In genomic region chr10:96587255-96588059, GRCh38 we compare ENCODE assay signal across 8 cellular contexts. TPM values are rescaled to one million over a fixed set of nuclear protein-coding genes. Genes with fewer than 3 reads are reported as not detected.
A peak's percentile ranks its signal among the peaks of the same experiment; 100 is the strongest.
DNase-seq lines count a peak whose midpoint lies in the region; ATAC-seq and TF ChIP-seq lines count a peak whose summit lies in the region.

No MANE protein-coding gene starts in this region.

- peaks cover 0 to 2% (median 0%) of the 10 kb centered on the region in 3 donors for H3K27me3 Mint-ChIP-seq in CD14-positive monocyte (ENCODE audit: low read depth in 3 of 3)
- peaks cover 2% of the 10 kb centered on the region for H3K27me3 Mint-ChIP-seq in GM23338 (ENCODE audit: insufficient read depth, low read depth, poor library complexity)

- peak overlapping the region; percentile 96 for H3K4me2 ChIP-seq in GM23338

- H3K9me3 Mint-ChIP-seq in CD14-positive monocyte (peaks cover 0 to 3% (median 0%) of the 10 kb centered on the region in 7 donors), GM23338 (no peaks in the 10 kb centered on the region)

- H3K27me3 ChIP-seq in GM23338 (ENCODE audit: insufficient read depth) (no peaks in the 10 kb centered on the region), left ventricle myocardium inferior (ENCODE audit: low read depth) (no peaks in the 10 kb centered on the region), sigmoid colon (no peaks in the 10 kb centered on the region)

- H3K79me2 ChIP-seq in GM23338 (replicated peaks; ENCODE audit: insufficient read depth), result peaks cover 39% of the 10 kb centered on the region

- peaks cover 33% of the 10 kb centered on the region for H3K4me1 Mint-ChIP-seq in CD14-positive monocyte
- H3K4me1 Mint-ChIP-seq in GM23338, result peaks cover 13% of the 10 kb centered on the region

- H3K9me3 ChIP-seq in left ventricle myocardium inferior (replicated peaks) (no peaks in the 10 kb centered on the region), sigmoid colon (no peaks in the 10 kb centered on the region)

- H4K20me1 ChIP-seq in GM23338 (replicated peaks; ENCODE audit: insufficient read depth), result peaks cover 19% of the 10 kb centered on the region

- no peak for TF ChIP-seq EP300 in sigmoid colon (IDR thresholded peaks at IDR 0.05)

- peak; percentile 27; the same call in 2 of the 3 replicates for ATAC-seq in GM23338
- no peak for ATAC-seq in HG03565 (IDR thresholded peaks at IDR 0.05; ENCODE audit: unreplicated experiment)

- WGBS in adipose tissue, 3 donors, result 1 to 3% (median 3%) methylated on average over 25 of the region's 25 CpGs
- 1 to 2% methylated on average over 25 of the region's 25 CpGs for WGBS in sigmoid colon, 2 donors

- H3F3A ChIP-seq in GM23338 (replicated peaks; ENCODE audit: low read depth), result peaks cover 4% of the 10 kb centered on the region; the same call in 1 of the 2 replicates

- H3K27ac ChIP-seq in GM23338 (ENCODE audit: low read depth) (peak overlapping the region; percentile 68), adipose tissue (ENCODE audit: low read depth, low read length) (peak overlapping the region; percentile 99), left ventricle myocardium inferior (replicated peaks) (peak overlapping the region; percentile 99), sigmoid colon (peak overlapping the region; percentile 96 to 99 (median 96))

- H3K4me1 ChIP-seq in GM23338 (ENCODE audit: insufficient read depth) (peaks cover 27% of the 10 kb centered on the region), left ventricle myocardium inferior (peaks cover 60% of the 10 kb centered on the region), sigmoid colon (peaks cover 0 to 49% (median 45%) of the 10 kb centered on the region in 4 donors)

- H3K36me3 ChIP-seq in GM23338 (ENCODE audit: insufficient read depth) (no peaks in the 10 kb centered on the region), left ventricle myocardium inferior (no peaks in the 10 kb centered on the region), sigmoid colon (no peaks in the 10 kb centered on the region)

- H3K4me3 ChIP-seq in GM23338 (peak overlapping the region; percentile 92), left ventricle myocardium inferior (peak overlapping the region; percentile 87), sigmoid colon (peak overlapping the region; percentile 41 to 95 (median 83))

- H2AFZ ChIP-seq in GM23338, result peak overlapping the region; percentile 39

- H3K36me3 Mint-ChIP-seq in CD14-positive monocyte (peaks cover 5 to 7% of the 10 kb centered on the region in 2 donors), GM23338 (ENCODE audit: low read depth) (peaks cover 3% of the 10 kb centered on the region; the same call in 1 of the 3 replicates)

- no peaks in the 10 kb centered on the region for H3K9me2 ChIP-seq in GM23338 (ENCODE audit: insufficient read depth)

- H3K27ac Mint-ChIP-seq in CD14-positive monocyte (no peak overlapping the region), GM23338 (peak overlapping the region; percentile 98; the same call in 1 of the 2 replicates)

- H3K4me3 Mint-ChIP-seq in CD14-positive monocyte, result no peak overlapping the region
- no peak overlapping the region for H3K4me3 Mint-ChIP-seq in GM23338

- intact Hi-C loops in CD14-positive monocyte (cut with micrococcal nuclease) (loop anchor here in 1 of 2 donors (10.0 kb wide), 2 partner anchors 127 to 213 kb away; no protein-coding TSS in a partner anchor), left ventricle myocardium inferior (cut with micrococcal nuclease) (no loop called here), sigmoid colon (cut with DNase I) (loop anchor here (1.0 to 10.0 kb wide), 3 partner anchors 31 to 246 kb away; no protein-coding TSS in a partner anchor)

- TF ChIP-seq CTCF in CD14-positive monocyte (IDR thresholded peaks at IDR 0.05) (no peak), GM23338 (conservative IDR thresholded peaks at IDR 0.05; ENCODE audit: low read depth in 2 of 2) (no peak), left ventricle myocardium inferior (IDR thresholded peaks at IDR 0.05; ENCODE audit: borderline replicate concordance) (no peak), sigmoid colon (IDR thresholded peaks at IDR 0.05) (no peak)

- DNase-seq in CD14-positive monocyte (ENCODE audit: low spot score), result peak; percentile 55
- peak; percentile 76 for DNase-seq in GM23338 (ENCODE audit: low spot score)
- peak; percentile 33 for DNase-seq in NCI-H526 treated with DMSO at 0.1 percent for 48 hours (lab: John Stamatoyannopoulos, UW)
- no peak for DNase-seq in left ventricle myocardium inferior
- DNase-seq in sigmoid colon, result peak; percentile 91
- no peak for DNase-seq in activated effector memory CD4-positive, alpha-beta T cell treated with Interleukin-2 at 50 U/mL for 16 hours

- no peak for TF ChIP-seq POLR2A in sigmoid colon (IDR thresholded peaks at IDR 0.05)

TF ChIP-seq in GM23338, 12 proteins besides CTCF, POLR2A, EP300 and RAD21 (continues in another document):
- TF ChIP-seq ZNF462 (CRISPR knock-in tag; IDR thresholded peaks at IDR 0.05), result no peak
- TF ChIP-seq CREB1 (CRISPR knock-in tag; IDR thresholded peaks at IDR 0.05; ENCODE audit: low read depth), result no peak
- no peak for TF ChIP-seq ZNF331 (CRISPR knock-in tag; IDR thresholded peaks at IDR 0.05; ENCODE audit: low read depth)

RNA-seq across cellular contexts. Expression of gene TM9SF3, which starts 0.6 kb away (rescaled TPM):
- polyA plus RNA-seq in CD14-positive monocyte, result 10 to 100 TPM; 59.9 to 67.1 TPM
- 72.5 and 82.7 TPM in 2 replicates for total RNA-seq in GM23338 (2014; rRNA removed; shearing (Covaris generic))
- 32.6 and 37.3 TPM in 2 replicates for polyA plus RNA-seq in GM23338 (2016; fragmentation: Nextera tagmentation; extraction: Ambion mirVana)
- 10 to 100 TPM; 27.5 to 36.8 (median 36.1) TPM for polyA plus RNA-seq in adipose tissue
- 61.3 TPM for total RNA-seq in left ventricle myocardium inferior
- total RNA-seq in sigmoid colon, result 100 to 1,000 TPM; 104 to 115 (median 108) TPM
- 10 to 100 TPM; 18.5 to 64.8 (median 25.2) TPM for polyA plus RNA-seq in sigmoid colon

Comparison
In these comparisons a context has a peak if more than half of its experiments do, and no peak if none do; other contexts are left out.
1. DNase-seq: peak in CD14-positive monocyte (single experiment), GM23338 (single experiment), NCI-H526 treated with DMSO at 0.1 percent for 48 hours (single experiment) and sigmoid colon (single experiment); none in left ventricle myocardium inferior (single experiment) and activated effector memory CD4-positive, alpha-beta T cell treated with Interleukin-2 at 50 U/mL for 16 hours (single experiment).
2. Peak in every context shown above with its lines, with median percentiles within 50 percentile points of each other: H3K27ac ChIP-seq and H3K4me3 ChIP-seq.